14 cellular contexts compared by ENCODE assay signal in the genomic region with DNA sequence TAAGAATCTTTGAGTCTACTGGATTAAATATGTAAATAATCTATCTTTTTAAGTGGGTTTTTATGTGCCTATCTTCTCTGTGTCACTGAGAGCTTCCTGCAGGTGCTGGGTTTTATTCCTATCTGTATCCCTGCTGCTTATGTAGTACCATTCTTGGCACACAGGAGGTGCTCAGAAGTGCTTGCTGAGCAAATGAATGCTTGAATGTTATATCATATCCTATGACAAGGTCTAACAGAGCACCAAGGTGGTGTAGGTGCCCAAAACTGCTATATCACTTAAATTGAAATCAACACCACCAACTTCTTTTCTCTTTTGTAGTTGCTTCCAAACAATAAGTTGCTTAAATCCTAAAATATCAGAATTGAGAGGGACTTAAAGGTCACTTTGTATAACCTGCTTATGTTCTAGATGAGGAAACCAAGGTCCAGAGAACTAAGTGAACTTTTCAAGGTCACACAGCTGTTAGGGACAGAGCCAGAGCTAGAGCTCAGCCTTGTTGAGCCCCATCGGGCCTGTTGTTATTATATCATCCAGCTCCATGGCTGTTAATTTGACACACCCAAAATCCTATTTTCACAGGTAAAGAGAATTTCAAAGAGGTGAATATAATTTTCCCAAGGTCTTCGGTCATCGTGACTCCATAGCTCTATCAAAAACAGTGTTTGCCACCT. TPM values are rescaled to one million over a fixed set of nuclear protein-coding genes. Genes with fewer than 3 reads are reported as not detected.
DNase-seq lines count a peak whose midpoint lies in the region; ATAC-seq and TF ChIP-seq lines count a peak whose summit lies in the region.
"Had no signal": no experiment of that assay in that cellular context is flagged by ENCODE, and none has a peak within 500 bp of the region (broad histone marks: within the 10 kb centered on the region; RNA-seq: fewer than 3 reads in every experiment).

No MANE protein-coding gene starts in this region.

- no peaks in the 10 kb centered on the region for H3K4me1 Mint-ChIP-seq in glutamatergic neuron (ENCODE audit: low read depth, unreplicated experiment)

- H3K79me2 ChIP-seq in DND-41 (ENCODE audit: insufficient read depth, low read length) (no peaks in the 10 kb centered on the region), PC-3 (ENCODE audit: low read length) (no peaks in the 10 kb centered on the region)

- H3K36me3 ChIP-seq in DND-41 (ENCODE audit: insufficient read depth, low read length), result no peaks in the 10 kb centered on the region
- no peaks in the 10 kb centered on the region for H3K36me3 ChIP-seq in PC-3 (ENCODE audit: low read depth, low read length)
- no peaks in the 10 kb centered on the region for H3K36me3 ChIP-seq in Peyer's patch
- H3K36me3 ChIP-seq: SJSA1 had no signal

- peaks cover 25% of the 10 kb centered on the region for H3K27me3 ChIP-seq in DND-41 (ENCODE audit: insufficient read depth, low read length, poor library complexity)
- H3K27me3 ChIP-seq in PC-3 (ENCODE audit: low read length), result no peaks in the 10 kb centered on the region
- no peaks in the 10 kb centered on the region for H3K27me3 ChIP-seq in Peyer's patch
- H3K27me3 ChIP-seq: SJSA1 had no signal

- H3K9me3 ChIP-seq in DND-41 (ENCODE audit: insufficient read depth, low read length, severe bottlenecking) (no peaks in the 10 kb centered on the region), PC-3 (ENCODE audit: low read length) (no peaks in the 10 kb centered on the region), Peyer's patch (no peaks in the 10 kb centered on the region)
- H3K9me3 ChIP-seq: Caco-2, SJSA1 had no signal

- no peaks in the 10 kb centered on the region for H3F3A ChIP-seq in PC-3 (ENCODE audit: low read length, unreplicated experiment)

- no peak overlapping the region for H3K27ac ChIP-seq in DND-41 (ENCODE audit: low read length)
- no peak overlapping the region for H3K27ac ChIP-seq in PC-3 (ENCODE audit: low read length)
- no peak overlapping the region for H3K27ac ChIP-seq in Peyer's patch
- H3K27ac ChIP-seq: SJSA1, skin epidermis had no signal

- ATAC-seq in DND-41 (ENCODE audit: insufficient read depth, low read depth), result no peak
- peak; percentile 52 for ATAC-seq in GM18519 (IDR thresholded peaks at IDR 0.05; ENCODE audit: low FRiP score, unreplicated experiment)
- no peak for ATAC-seq in PC-3
- ATAC-seq in GM21529 (IDR thresholded peaks at IDR 0.05; ENCODE audit: unreplicated experiment), result no peak

- H3K27me3 Mint-ChIP-seq in glutamatergic neuron (ENCODE audit: unreplicated experiment), result no peaks in the 10 kb centered on the region

- H3K4me2 ChIP-seq in DND-41 (ENCODE audit: insufficient read depth, low read length) (no peak overlapping the region), PC-3 (ENCODE audit: low read length) (no peak overlapping the region)

- no peaks in the 10 kb centered on the region for H3K4me1 ChIP-seq in DND-41 (ENCODE audit: insufficient read depth, low read length)
- H3K4me1 ChIP-seq in PC-3 (ENCODE audit: insufficient read depth, low read length), result peaks cover 17% of the 10 kb centered on the region
- H3K4me1 ChIP-seq in Peyer's patch, result peaks cover 0 to 6% (median 0%) of the 10 kb centered on the region in 4 donors

- peaks cover 2% of the 10 kb centered on the region for H3K9me3 Mint-ChIP-seq in glutamatergic neuron (ENCODE audit: unreplicated experiment)
- H3K9me3 Mint-ChIP-seq: activated T-cell treated with anti-CD3 and anti-CD28 coated beads, Interleukin-2, amount 50 U/mL, for 24 hours; naive B cell had no signal

- TF ChIP-seq POLR2A in Peyer's patch (IDR thresholded peaks at IDR 0.05), result no peak

- peak; percentile 30 for TF ChIP-seq CTCF in DND-41 (IDR thresholded peaks at IDR 0.05; ENCODE audit: borderline replicate concordance, extremely low read depth, low read length, poor library complexity, severe bottlenecking)
- peak; percentile 38 for TF ChIP-seq CTCF in PC-3 (conservative IDR thresholded peaks at IDR 0.05; ENCODE audit: low read depth, low read length)
- TF ChIP-seq CTCF in glutamatergic neuron (IDR thresholded peaks at IDR 0.05; ENCODE audit: partially characterized antibody, unreplicated experiment), result peak; percentile 25
- TF ChIP-seq CTCF in Peyer's patch (IDR thresholded peaks at IDR 0.05), result peak in 2 of 6 experiments; percentile 8 to 29

- H3K9ac ChIP-seq in DND-41 (ENCODE audit: low read depth, low read length) (no peak overlapping the region), PC-3 (ENCODE audit: low read length) (no peak overlapping the region)

- intact Hi-C loops in PC-3 (cut with micrococcal nuclease), result no loop called here

- H4K20me1 ChIP-seq in DND-41 (ENCODE audit: insufficient read depth, low read length) (no peaks in the 10 kb centered on the region), PC-3 (ENCODE audit: low read length) (no peaks in the 10 kb centered on the region)

- CTCF ChIA-PET in PC-3 (lab: Charles Lee), result no interaction called here

- DNase-seq in DND-41, result no peak
- DNase-seq in PC-3, result no peak
- DNase-seq in glutamatergic neuron, result no peak
- DNase-seq in cerebellar cortex (ENCODE audit: low spot score), result no peak
- DNase-seq in Peyer's patch, result no peak
- DNase-seq: activated CD4-positive, CD25-positive, alpha-beta regulatory T cell; activated T-cell treated with anti-CD3 and anti-CD28 coated beads, Interleukin-2, amount 50 U/mL, for 24 hours; amniotic stem cell; Caco-2; naive B cell had no signal

- H3K9me2 ChIP-seq in PC-3 (replicated peaks; ENCODE audit: low read length), result no peaks in the 10 kb centered on the region; the same call in 1 of the 2 replicates

- POLR2A ChIA-PET in PC-3 (lab: Charles Lee; ENCODE audit: unreplicated experiment), result interaction anchor here (0.6 kb wide), 1 partner anchor 23 kb away, joined by 4 read pairs; no protein-coding TSS in a partner anchor

- H3K4me3 Mint-ChIP-seq in glutamatergic neuron (ENCODE audit: unreplicated experiment), result no peak overlapping the region
- H3K4me3 Mint-ChIP-seq: activated T-cell treated with anti-CD3 and anti-CD28 coated beads, Interleukin-2, amount 50 U/mL, for 24 hours; naive B cell had no signal

- BruUV-seq in PC-3 (replicated peaks; lab: Mats Ljungman, UMichigan), result no TSS peak

- H2AFZ ChIP-seq in DND-41 (ENCODE audit: low read depth, low read length) (no peak overlapping the region), PC-3 (ENCODE audit: low read length) (no peak overlapping the region)

- H3K27ac Mint-ChIP-seq in glutamatergic neuron (ENCODE audit: unreplicated experiment), result no peak overlapping the region
- H3K27ac Mint-ChIP-seq: activated T-cell treated with anti-CD3 and anti-CD28 coated beads, Interleukin-2, amount 50 U/mL, for 24 hours had no signal

- H3K36me3 Mint-ChIP-seq in glutamatergic neuron (ENCODE audit: unreplicated experiment), result no peaks in the 10 kb centered on the region
- H3K36me3 Mint-ChIP-seq: naive B cell had no signal

- H3K4me3 ChIP-seq in DND-41 (ENCODE audit: low read depth in 1 of 2, low read length in 2 of 2), result no peak overlapping the region
- no peak overlapping the region for H3K4me3 ChIP-seq in PC-3 (ENCODE audit: low read length)
- no peak overlapping the region for H3K4me3 ChIP-seq in Peyer's patch
- H3K4me3 ChIP-seq: SJSA1, skin epidermis had no signal

RNA-seq across cellular contexts. Expression of a gene that starts 46.0 kb away (rescaled TPM):
- total RNA-seq in PC-3 (2014; rRNA removed) (172 and 231 TPM in 2 replicates), glutamatergic neuron (ENCODE audit: unreplicated experiment) (123 TPM), Peyer's patch (100 to 1,000 TPM; 309 to 477 (median 414) TPM)
